Comparison of ENCODE assay signal across 9 cellular contexts in the genomic region with DNA sequence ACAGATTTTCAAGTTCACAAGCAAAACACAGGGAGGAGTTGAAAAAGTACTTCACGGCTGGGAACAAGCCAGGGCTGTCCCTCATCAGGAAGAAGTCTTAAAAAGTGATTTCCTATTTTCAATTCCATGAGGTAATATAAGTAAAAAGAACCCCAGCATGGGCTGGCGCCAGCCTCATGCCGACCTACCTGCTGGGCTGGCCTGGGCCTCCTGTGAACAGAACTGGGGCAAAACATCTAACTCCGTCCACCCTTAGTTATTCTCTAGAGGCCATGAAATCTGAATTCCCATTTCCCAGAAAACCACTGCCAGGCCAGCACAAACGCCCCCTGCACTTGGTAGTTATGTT.
A peak's percentile ranks its signal among the peaks of the same experiment; 100 is the strongest.
DNase-seq lines count a peak whose midpoint lies in the region; ATAC-seq, FAIRE-seq and TF ChIP-seq lines count a peak whose summit lies in the region.
"Had no signal": no experiment of that assay in that cellular context is flagged by ENCODE, and none has a peak within 500 bp of the region (broad histone marks: within the 10 kb centered on the region; RNA-seq: fewer than 3 reads in every experiment).

No MANE protein-coding gene starts in this region.

- peaks cover 41% of the 10 kb centered on the region for H3K4me1 Mint-ChIP-seq in HFFc6 (ENCODE audit: low read depth)
- H3K4me1 Mint-ChIP-seq in activated CD8-positive, alpha-beta T cell treated with anti-CD3 and anti-CD28 coated beads, Interleukin-2, amount 10 ng/mL, durations not matched to agents 7 days and 5 days (ENCODE audit: low read depth): peaks cover 91% of the 10 kb centered on the region

- H3K4me3 ChIP-seq in right cardiac atrium (ENCODE audit: low read length) (no peak overlapping the region), small intestine (ENCODE audit: low read depth in 1 of 2, low read length in 2 of 2) (no peak overlapping the region), foreskin fibroblast (ENCODE audit: low read depth in 1 of 2, low read length in 2 of 2) (no peak overlapping the region)

- 18% methylated on average over 5 of the region's 5 CpGs for WGBS in right cardiac atrium
- WGBS in small intestine, 3 donors: 42 to 89% (median 60%) methylated on average over 5 of the region's 5 CpGs

- H3K4me1 ChIP-seq in right cardiac atrium (ENCODE audit: control insufficient read depth, insufficient read depth, low read length) (peaks cover 17% of the 10 kb centered on the region), small intestine (ENCODE audit: control insufficient read depth in 2 of 2, insufficient read depth in 1 of 2, low read depth in 1 of 2, low read length in 1 of 2) (peaks cover 0 to 17% of the 10 kb centered on the region in 2 donors)

- no peaks in the 10 kb centered on the region for H3K27me3 ChIP-seq in right cardiac atrium (ENCODE audit: control insufficient read depth, insufficient read depth)
- no peaks in the 10 kb centered on the region for H3K27me3 ChIP-seq in small intestine (ENCODE audit: control insufficient read depth in 2 of 2, insufficient read depth in 2 of 2, low read length in 2 of 2)

- CTCF ChIA-PET in activated CD8-positive, alpha-beta T cell treated with anti-CD3 and anti-CD28 coated beads, Interleukin-2, amount 10 ng/mL, durations not matched to agents 7 days and 5 days (lab: Charles Lee): interaction anchor here (1.0 to 12.9 kb wide), 26 partner anchors 8 to 399 kb away, joined by 3 to 161 read pairs (median 6); a partner anchor contains a TSS

- peak overlapping the region; percentile 93 for H3K27ac ChIP-seq in right cardiac atrium (ENCODE audit: low read length)
- H3K27ac ChIP-seq in small intestine (ENCODE audit: low read depth in 1 of 2, low read length in 1 of 2): peak overlapping the region; percentile 82 to 93

- H3K36me3 ChIP-seq in small intestine (ENCODE audit: control insufficient read depth in 2 of 2, insufficient read depth in 2 of 2, low read length in 2 of 2): peaks cover 2 to 3% of the 10 kb centered on the region in 2 donors

- peaks cover 27% of the 10 kb centered on the region for H3K36me3 Mint-ChIP-seq in HFFc6 (ENCODE audit: low read depth)
- peaks cover 74% of the 10 kb centered on the region for H3K36me3 Mint-ChIP-seq in activated CD8-positive, alpha-beta T cell treated with anti-CD3 and anti-CD28 coated beads, Interleukin-2, amount 10 ng/mL, durations not matched to agents 7 days and 5 days (ENCODE audit: low read depth)

- no peak; the same call in 1 of the 2 replicates for TF ChIP-seq CTCF in HFFc6 (IDR thresholded peaks at IDR 0.05)
- no peak for TF ChIP-seq CTCF in foreskin fibroblast (IDR thresholded peaks at IDR 0.05; ENCODE audit: low read depth, low read length)

- DNase-seq in HFFc6 (no peak), right cardiac atrium (no peak), small intestine (no peak), foreskin fibroblast (no peak), GM19239 (ENCODE audit: insufficient read length, low spot score) (no peak)
- DNase-seq in activated CD8-positive, alpha-beta T cell treated with anti-CD3 and anti-CD28 coated beads, Interleukin-2, amount 10 ng/mL, durations not matched to agents 7 days and 5 days: no peak
- DNase-seq in activated CD4-positive, CD25-positive, alpha-beta regulatory T cell (lab: John Stamatoyannopoulos, UW): no peak
- DNase-seq: SW 1271 had no signal

- H3K9me3 Mint-ChIP-seq in HFFc6: no peaks in the 10 kb centered on the region
- H3K9me3 Mint-ChIP-seq in activated CD8-positive, alpha-beta T cell treated with anti-CD3 and anti-CD28 coated beads, Interleukin-2, amount 10 ng/mL, durations not matched to agents 7 days and 5 days (ENCODE audit: insufficient read depth): no peaks in the 10 kb centered on the region

- peak overlapping the region; percentile 27; the same call in 1 of the 2 replicates for H3K4me3 Mint-ChIP-seq in HFFc6
- H3K4me3 Mint-ChIP-seq in activated CD8-positive, alpha-beta T cell treated with anti-CD3 and anti-CD28 coated beads, Interleukin-2, amount 10 ng/mL, durations not matched to agents 7 days and 5 days: peak overlapping the region; percentile 61

- FAIRE-seq in small intestine (lab: Jason Lieb, UNC) (no peak), GM19239 (lab: Jason Lieb, UNC) (no peak)

- no peaks in the 10 kb centered on the region for H3K9me3 ChIP-seq in right cardiac atrium (ENCODE audit: control insufficient read depth, low read length)
- no peaks in the 10 kb centered on the region for H3K9me3 ChIP-seq in small intestine (ENCODE audit: control insufficient read depth, low read depth)

- H3K27ac Mint-ChIP-seq in HFFc6: peak overlapping the region; percentile 88
- H3K27ac Mint-ChIP-seq in activated CD8-positive, alpha-beta T cell treated with anti-CD3 and anti-CD28 coated beads, Interleukin-2, amount 10 ng/mL, durations not matched to agents 7 days and 5 days: peak overlapping the region; percentile 95

- peaks cover 6% of the 10 kb centered on the region; the same call in 1 of the 2 replicates for H3K27me3 Mint-ChIP-seq in HFFc6 (ENCODE audit: insufficient read depth)
- H3K27me3 Mint-ChIP-seq in activated CD8-positive, alpha-beta T cell treated with anti-CD3 and anti-CD28 coated beads, Interleukin-2, amount 10 ng/mL, durations not matched to agents 7 days and 5 days (ENCODE audit: low read depth): no peaks in the 10 kb centered on the region

- POLR2A ChIA-PET in activated CD8-positive, alpha-beta T cell treated with anti-CD3 and anti-CD28 coated beads, Interleukin-2, amount 10 ng/mL, durations not matched to agents 7 days and 5 days (lab: Charles Lee): interaction anchor here (0.6 to 4.0 kb wide), 12 partner anchors 31 to 754 kb away, joined by 3 to 33 read pairs (median 7); a partner anchor contains a TSS

- intact Hi-C loops in right cardiac atrium (cut with DNase I): loop anchor here in 1 of 4 donors (10.0 kb wide), 1 partner anchor 152 kb away; a partner anchor contains a TSS

- ATAC-seq in activated CD8-positive, alpha-beta T cell treated with anti-CD3 and anti-CD28 coated beads, Interleukin-2, amount 10 ng/mL, durations not matched to agents 7 days and 5 days: no peak
- ATAC-seq in right cardiac atrium (no peak), GM18517 (IDR thresholded peaks at IDR 0.05; ENCODE audit: unreplicated experiment) (no peak)
